Comparison of ENCODE assay signal across 8 cellular contexts in the genomic region with DNA sequence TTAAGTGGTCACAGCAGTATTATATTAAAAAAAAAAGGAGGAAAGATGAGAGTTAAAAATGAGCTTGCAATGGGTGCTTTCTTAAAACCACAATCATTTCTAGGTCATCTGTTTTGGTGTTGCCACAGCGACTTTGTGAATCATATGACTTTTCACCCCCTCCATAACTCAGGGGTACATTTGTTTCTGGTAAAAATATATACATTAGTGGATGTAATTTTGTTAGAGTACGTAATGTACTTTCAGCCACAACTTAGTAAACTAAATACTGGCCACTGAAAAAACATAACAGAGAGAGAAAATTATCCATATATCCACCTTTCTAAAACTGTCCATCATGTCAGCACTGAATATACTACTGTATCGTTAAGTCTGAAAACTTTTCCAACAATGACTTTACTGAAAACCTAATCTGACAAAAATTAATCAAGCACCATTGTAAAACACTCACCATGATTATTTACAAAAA. TPM values are rescaled to one million over a fixed set of nuclear protein-coding genes. Genes with fewer than 3 reads are reported as not detected.
DNase-seq lines count a peak whose midpoint lies in the region; ATAC-seq and TF ChIP-seq lines count a peak whose summit lies in the region.

No MANE protein-coding gene starts in this region.

- DNase-seq in AG04449 (ENCODE audit: low read depth, low spot score) (peak; percentile 29), SJSA1 (ENCODE audit: low read depth in 1 of 2, low spot score in 2 of 2) (no peak), fibroblast of the aortic adventitia (ENCODE audit: low read depth) (peak; percentile 60), NCI-H128 (lab: John Stamatoyannopoulos, UW; ENCODE audit: unreplicated experiment) (no peak), posterior vena cava (ENCODE audit: low spot score) (no peak), A673 (ENCODE audit: low spot score) (no peak)

- H3K4me1 ChIP-seq in SJSA1 (replicated peaks) (peaks cover 19% of the 10 kb centered on the region), thymus (ENCODE audit: control insufficient read depth, insufficient read depth, low read length) (peaks cover 2% of the 10 kb centered on the region), A673 (ENCODE audit: insufficient read depth, low read length, poor library complexity, severe bottlenecking) (peaks cover 30% of the 10 kb centered on the region)

- ATAC-seq in GM21717 (IDR thresholded peaks at IDR 0.05; ENCODE audit: unreplicated experiment): peak; percentile 44

- H3K9me3 ChIP-seq in SJSA1 (replicated peaks) (peaks cover 4% of the 10 kb centered on the region; the same call in 1 of the 2 replicates), thymus (ENCODE audit: control insufficient read depth) (no peaks in the 10 kb centered on the region), A673 (ENCODE audit: low read depth, low read length, poor library complexity, severe bottlenecking) (peaks cover 11% of the 10 kb centered on the region)

- intact Hi-C loops in posterior vena cava (cut with DNase I) (loop anchor here in 1 of 2 donors (10.0 kb wide), 1 partner anchor 160 kb away; no protein-coding TSS in a partner anchor), A673 (cut with micrococcal nuclease; ENCODE audit: unreplicated experiment) (no loop called here)

- POLR2A ChIA-PET in AG04449 (lab: Yijun Ruan, JAX) (interaction anchor here (1.2 kb wide), 1 partner anchor 164 kb away, joined by 3 read pairs; no protein-coding TSS in a partner anchor), A673 (lab: Charles Lee; ENCODE audit: low non-redundant PET) (no interaction called here)

- H3K27ac ChIP-seq in SJSA1: peak overlapping the region; percentile 96
- no peak overlapping the region for H3K27ac ChIP-seq in thymus (ENCODE audit: low read depth)
- no peak overlapping the region for H3K27ac ChIP-seq in A673 (ENCODE audit: low read depth, low read length, poor library complexity, severe bottlenecking)

- H3K27me3 ChIP-seq in SJSA1 (replicated peaks): no peaks in the 10 kb centered on the region
- no peaks in the 10 kb centered on the region for H3K27me3 ChIP-seq in thymus (ENCODE audit: control insufficient read depth, insufficient read depth)
- H3K27me3 ChIP-seq in A673 (replicated peaks; ENCODE audit: insufficient read depth, low read depth, low read length, poor library complexity): no peaks in the 10 kb centered on the region

- no TSS peak for BruUV-seq in A673 (replicated peaks; lab: Mats Ljungman, UMichigan)

- H3K4me3 ChIP-seq in AG04449 (ENCODE audit: low read depth, low read length) (peak overlapping the region; percentile 74), SJSA1 (peak overlapping the region; percentile 42), fibroblast of the aortic adventitia (ENCODE audit: low read depth, low read length) (peak overlapping the region; percentile 71), thymus (ENCODE audit: low read length) (peak overlapping the region; percentile 15), A673 (ENCODE audit: low read depth, low read length, poor library complexity, severe bottlenecking) (no peak overlapping the region)

- WGBS in thymus: 22% methylated on average over 3 of the region's 3 CpGs

- CTCF ChIA-PET in AG04449 (lab: Yijun Ruan, JAX) (interaction anchor here (2.5 kb wide), 1 partner anchor 163 kb away, joined by 10 read pairs; no protein-coding TSS in a partner anchor), A673 (lab: Charles Lee) (no interaction called here)

- TF ChIP-seq CTCF in AG04449 (IDR thresholded peaks at IDR 0.05; ENCODE audit: insufficient read depth, low read length, missing control alignments): no peak
- TF ChIP-seq CTCF in fibroblast of the aortic adventitia (IDR thresholded peaks at IDR 0.05; ENCODE audit: insufficient read depth, low read length): no peak
- no peak for TF ChIP-seq CTCF in A673 (conservative IDR thresholded peaks at IDR 0.05; ENCODE audit: low read depth, low read length)

- H3K36me3 ChIP-seq in SJSA1 (peaks cover 53% of the 10 kb centered on the region), thymus (ENCODE audit: control insufficient read depth, insufficient read depth) (no peaks in the 10 kb centered on the region), A673 (ENCODE audit: insufficient read depth, low read length, poor library complexity, severe bottlenecking) (peaks cover 6% of the 10 kb centered on the region)

RNA-seq across cellular contexts. Expression of a gene that starts 3.4 kb away (rescaled TPM):
- total RNA-seq in SJSA1 (2014; rRNA removed; shearing (Covaris generic)): 71.6 and 83.0 TPM in 2 replicates
- total RNA-seq in fibroblast of the aortic adventitia (ENCODE audit: low replicate concordance): 117 and 121 TPM in 2 replicates
- 26.5 TPM for polyA plus RNA-seq in thymus
- total RNA-seq in posterior vena cava: 10 to 100 TPM; 40.9 to 45.0 TPM
- 29.9 and 36.9 TPM in 2 replicates for total RNA-seq in A673 (2021)

Comparison
In these comparisons a context has a peak if more than half of its experiments do, and no peak if none do; other contexts are left out.
1. DNase-seq: peak in AG04449 (single experiment) and fibroblast of the aortic adventitia (single experiment); none in SJSA1 (0 of 2), NCI-H128 (single experiment), posterior vena cava (single experiment) and A673 (single experiment).